Comparison of ENCODE assay signal across 9 cellular contexts in the genomic region with DNA sequence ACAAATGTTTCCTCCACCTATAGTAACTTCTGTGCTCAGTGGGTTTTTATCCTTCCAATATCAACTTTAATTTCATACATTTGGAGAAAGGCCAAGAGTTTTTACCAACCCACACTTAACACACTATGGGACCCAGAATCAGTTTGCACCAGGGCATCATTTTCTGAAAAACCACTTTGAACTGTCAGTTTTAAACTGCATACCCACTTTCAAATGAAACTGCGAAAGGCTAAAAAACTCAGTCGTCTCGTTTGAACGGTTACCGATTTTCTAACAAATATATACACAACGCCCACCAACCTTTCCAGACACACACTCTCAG. TPM values are rescaled to one million over a fixed set of nuclear protein-coding genes. Genes with fewer than 3 reads are reported as not detected.
A peak's percentile ranks its signal among the peaks of the same experiment; 100 is the strongest.
DNase-seq lines count a peak whose midpoint lies in the region; ATAC-seq and TF ChIP-seq lines count a peak whose summit lies in the region.
"Had no signal": no experiment of that assay in that cellular context is flagged by ENCODE, and none has a peak within 500 bp of the region (broad histone marks: within the 10 kb centered on the region; RNA-seq: fewer than 3 reads in every experiment).

No MANE protein-coding gene starts in this region.

- no peak overlapping the region for H3K27ac ChIP-seq in esophagus muscularis mucosa (replicated peaks in 1 of 4)

- H3K4me3 ChIP-seq in esophagus muscularis mucosa, result peak overlapping the region; percentile 52 to 59 (median 56)
- peak overlapping the region; percentile 58 for H3K4me3 ChIP-seq in skeletal muscle cell (ENCODE audit: low read depth, low read length)
- no peak overlapping the region for H3K4me3 ChIP-seq in lower leg skin (ENCODE audit: low read depth, poor library complexity, severe bottlenecking)

- peak; percentile 45 for ATAC-seq in GM21367 (IDR thresholded peaks at IDR 0.05; ENCODE audit: unreplicated experiment)

- H3K9me3 ChIP-seq in esophagus muscularis mucosa, result no peaks in the 10 kb centered on the region

- peaks cover 0 to 27% (median 0%) of the 10 kb centered on the region in 4 donors for H3K27me3 ChIP-seq in esophagus muscularis mucosa

- 31% methylated on average over 6 of the region's 6 CpGs for WGBS in esophagus muscularis mucosa
- 12% methylated on average over 6 of the region's 6 CpGs for WGBS in lower leg skin, 2 donors

- TF ChIP-seq POLR2A in esophagus muscularis mucosa (IDR thresholded peaks at IDR 0.05; ENCODE audit: low read depth) (no peak), lower leg skin (IDR thresholded peaks at IDR 0.05) (no peak)

- H3K36me3 ChIP-seq in esophagus muscularis mucosa, result no peaks in the 10 kb centered on the region

- DNase-seq in MV-4-11 (lab: John Stamatoyannopoulos, UW), result peak; percentile 1
- DNase-seq in esophagus muscularis mucosa (ENCODE audit: extremely low spot score), result no peak
- no peak for DNase-seq in skeletal muscle cell (ENCODE audit: low read depth)
- no peak for DNase-seq in iPS-NIHi11 (ENCODE audit: low spot score)
- no peak for DNase-seq in dermis blood vessel endothelial cell
- no peak for DNase-seq in NCI-H748 treated with DMSO at 0.1 percent for 48 hours (lab: John Stamatoyannopoulos, UW)
- DNase-seq in lower leg skin (ENCODE audit: low spot score in 2 of 2), result no peak
- DNase-seq: activated CD4-positive, alpha-beta T cell treated with anti-CD3 and anti-CD28 coated beads for 1 hour had no signal

- no peak for TF ChIP-seq CTCF in esophagus muscularis mucosa (IDR thresholded peaks at IDR 0.05)
- no peak for TF ChIP-seq CTCF in lower leg skin (IDR thresholded peaks at IDR 0.05)

- peaks cover 0 to 15% (median 13%) of the 10 kb centered on the region in 4 donors for H3K4me1 ChIP-seq in esophagus muscularis mucosa

- intact Hi-C loops in esophagus muscularis mucosa (cut with DNase I), result no loop called here
- intact Hi-C loops in lower leg skin (cut with DNase I; ENCODE audit: low total_unique reads), result no loop called here

- no peak for TF ChIP-seq EP300 in esophagus muscularis mucosa (IDR thresholded peaks at IDR 0.05)

RNA-seq across cellular contexts. Expression of gene ABCG2, which starts 0.4 kb away (rescaled TPM):
- 1 to 10 TPM in 3 of 4 donors, under 1 TPM in 1; 0.83 to 5.2 (median 2.7) TPM for total RNA-seq in esophagus muscularis mucosa
- 45.0 and 96.0 TPM in 2 replicates for total RNA-seq in dermis blood vessel endothelial cell
- 1 to 10 TPM in 3 of 4 donors, under 1 TPM in 1; 0.38 to 3.6 (median 1.3) TPM for total RNA-seq in lower leg skin
